1 cellular context compared by ENCODE assay signal in the genomic region with DNA sequence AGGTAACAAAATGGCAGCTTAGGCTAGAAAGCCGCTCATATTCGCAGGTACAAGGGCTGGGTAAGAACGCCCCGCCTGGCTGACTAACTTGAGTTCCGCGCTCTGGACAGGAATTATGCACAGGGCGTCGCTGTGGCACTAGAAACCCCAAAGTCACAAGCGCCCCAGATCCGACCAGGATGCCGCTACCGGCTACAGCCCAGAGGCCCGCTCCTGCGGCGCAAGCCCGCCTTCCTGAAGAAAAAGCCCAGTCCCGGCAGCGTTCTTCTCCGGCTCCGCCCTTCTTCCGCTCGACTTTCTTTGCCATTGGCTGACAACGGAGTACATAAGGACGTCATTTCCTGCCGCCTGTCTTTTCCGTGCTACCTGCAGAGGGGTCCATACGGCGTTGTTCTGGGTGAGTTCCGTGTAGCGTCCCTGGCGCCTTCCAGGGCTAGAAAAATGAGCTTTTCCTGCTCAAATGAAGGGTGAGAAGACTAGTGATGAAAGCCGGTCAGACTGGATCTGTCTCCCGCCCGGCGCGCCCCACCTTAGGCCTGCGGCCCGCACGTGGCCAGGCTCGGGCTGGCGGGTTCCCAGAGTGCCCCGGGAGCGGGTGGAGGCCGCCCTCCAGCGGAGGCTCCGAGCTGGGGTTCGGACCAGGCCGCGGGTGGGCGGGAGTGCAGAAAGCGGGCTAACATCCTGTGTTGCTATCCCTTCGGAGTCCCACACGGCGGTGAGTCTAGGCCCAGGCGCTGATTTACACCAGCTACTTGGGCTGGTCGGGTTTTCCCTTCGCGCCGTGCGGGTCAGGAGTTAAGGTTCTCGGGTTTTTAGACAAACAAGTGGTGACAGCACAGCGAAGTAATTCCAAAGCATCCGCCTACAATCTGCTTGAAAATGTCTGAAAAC.
A peak's percentile ranks its signal among the peaks of the same experiment; 100 is the strongest.
TF ChIP-seq lines count a peak whose summit lies in the region.

TSS of gene RPSA (plus strand) at position 353 of the 891 bp plus-strand sequence. CDS start 934 bp downstream, outside the sequence.

TF ChIP-seq in HepG2, 621 proteins besides CTCF, POLR2A, EP300 and RAD21 (continued from another document):
- TF ChIP-seq ZNF572 (CRISPR knock-in tag; IDR thresholded peaks at IDR 0.05), result 0 out of 2 replicates have a peak, but pooled peaks have one; percentile 79
- TF ChIP-seq NR2F1 (CRISPR knock-in tag; IDR thresholded peaks at IDR 0.05), result no peak
